Comparison of ENCODE assay signal across 38 cellular contexts in the genomic region with DNA sequence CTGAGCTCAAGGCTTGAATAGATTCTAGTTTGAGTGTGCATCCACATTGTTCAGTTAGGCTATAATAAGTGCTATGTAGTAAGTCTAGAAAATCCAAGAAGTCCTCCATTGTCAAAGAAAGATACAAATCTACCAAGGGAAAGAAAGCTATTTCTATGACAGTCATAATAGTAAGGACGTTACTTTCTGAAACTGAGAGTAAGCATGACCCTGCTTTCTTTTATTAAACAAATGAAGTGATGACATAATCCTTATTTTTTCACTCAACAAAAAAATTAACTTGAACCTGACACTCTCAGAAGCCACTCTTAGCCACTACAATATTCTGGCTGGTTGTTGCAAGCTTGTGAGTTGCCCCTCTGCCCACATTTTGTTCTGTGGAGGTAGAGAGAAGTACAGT. TPM values are rescaled to one million over a fixed set of nuclear protein-coding genes. Genes with fewer than 3 reads are reported as not detected.
"Had no signal": no experiment of that assay in that cellular context is flagged by ENCODE, and none has a peak within 500 bp of the region (broad histone marks: within the 10 kb centered on the region; RNA-seq: fewer than 3 reads in every experiment).

No MANE protein-coding gene starts in this region.

- H3K4me2 ChIP-seq: SK-N-SH had no signal

- FAIRE-seq: TTC549 had no signal

- H3K27ac ChIP-seq: ascending aorta, cardiac muscle cell, coronary artery, Peyer's patch, SJSA1 had no signal

- ATAC-seq: activated CD8-positive, alpha-beta T cell treated with anti-CD3 and anti-CD28 coated beads, Interleukin-2, amount 10 ng/mL, durations not matched to agents 7 days and 5 days; PC-3 had no signal

- H3K36me3 ChIP-seq: ascending aorta, cardiac muscle cell, Peyer's patch, SJSA1 had no signal

- H3K4me3 ChIP-seq: ascending aorta, cardiac muscle cell, coronary artery, Peyer's patch, SJSA1 had no signal

- H3K9me3 ChIP-seq: ascending aorta, Peyer's patch, SJSA1, SK-N-SH had no signal

- H3K4me1 Mint-ChIP-seq: activated B cell treated with CpG ODN at 0.5 μM for 24 hours; activated naive CD4-positive, alpha-beta T cell treated with anti-CD3 and anti-CD28 coated beads, Interleukin-2, amount 50 U/mL, for 24 hours; activated naive CD8-positive, alpha-beta T cell treated with anti-CD3 and anti-CD28 coated beads, Interleukin-2, amount 10 ng/mL, durations not matched to agents 7 days and 5 days had no signal

- H3K27ac Mint-ChIP-seq: activated B cell treated with CpG ODN at 0.5 μM for 24 hours; activated CD8-positive, alpha-beta T cell treated with anti-CD3 and anti-CD28 coated beads, Interleukin-2, amount 10 ng/mL, durations not matched to agents 7 days and 5 days; activated naive CD4-positive, alpha-beta T cell treated with anti-CD3 and anti-CD28 coated beads, Interleukin-2, amount 50 U/mL, for 24 hours; activated naive CD8-positive, alpha-beta T cell treated with anti-CD3 and anti-CD28 coated beads, Interleukin-2, amount 10 ng/mL, durations not matched to agents 7 days and 5 days; activated T-cell treated with anti-CD3 and anti-CD28 coated beads, Interleukin-2, amount 50 U/mL, for 24 hours; activated T-helper 2 cell treated with anti-CD3 and anti-CD28 coated beads, Interferon-gamma antibody, Interleukin-2, Interleukin-4, amounts not matched to agents 10 μg/mL and 5 μg/mL and 100 μg/mL, durations not matched to agents 14 hours and 24 hours and 36 hours; T-helper 1 cell treated with Interleukin-12 subunit alpha and Interleukin-12 subunit beta and Interleukin-4 antibody, amounts not matched to agents 30 μg/mL and 1 μg/mL, for 36 hours; T-helper 2 cell treated with Interferon-gamma antibody and Interleukin-4, amounts not matched to agents 5 μg/mL and 100 μg/mL, for 36 hours had no signal

- H3K27me3 ChIP-seq: ascending aorta, cardiac muscle cell, Peyer's patch, SJSA1 had no signal

- H3K4me1 ChIP-seq: ascending aorta, Peyer's patch, SJSA1 had no signal

- H3K27me3 Mint-ChIP-seq: activated naive CD4-positive, alpha-beta T cell treated with anti-CD3 and anti-CD28 coated beads, Interleukin-2, amount 50 U/mL, for 24 hours; activated naive CD8-positive, alpha-beta T cell treated with anti-CD3 and anti-CD28 coated beads, Interleukin-2, amount 10 ng/mL, durations not matched to agents 7 days and 5 days had no signal

- H3K9ac ChIP-seq: SK-N-SH had no signal

- H3K36me3 Mint-ChIP-seq: activated naive CD4-positive, alpha-beta T cell treated with anti-CD3 and anti-CD28 coated beads, Interleukin-2, amount 50 U/mL, for 24 hours; activated naive CD8-positive, alpha-beta T cell treated with anti-CD3 and anti-CD28 coated beads, Interleukin-2, amount 10 ng/mL, durations not matched to agents 7 days and 5 days had no signal

- H3K9me3 Mint-ChIP-seq: activated B cell treated with CpG ODN at 0.5 μM for 24 hours; activated naive CD8-positive, alpha-beta T cell treated with anti-CD3 and anti-CD28 coated beads, Interleukin-2, amount 10 ng/mL, durations not matched to agents 7 days and 5 days; activated T-cell treated with anti-CD3 and anti-CD28 coated beads, Interleukin-2, amount 50 U/mL, for 24 hours; activated T-helper 2 cell treated with anti-CD3 and anti-CD28 coated beads, Interferon-gamma antibody, Interleukin-2, Interleukin-4, amounts not matched to agents 10 μg/mL and 5 μg/mL and 100 μg/mL, durations not matched to agents 14 hours and 24 hours and 36 hours; T-helper 1 cell treated with Interleukin-12 subunit alpha and Interleukin-12 subunit beta and Interleukin-4 antibody, amounts not matched to agents 30 μg/mL and 1 μg/mL, for 36 hours; T-helper 2 cell treated with Interferon-gamma antibody and Interleukin-4, amounts not matched to agents 5 μg/mL and 100 μg/mL, for 36 hours had no signal

- H3K4me3 Mint-ChIP-seq: activated B cell treated with CpG ODN at 0.5 μM for 24 hours; activated CD8-positive, alpha-beta T cell treated with anti-CD3 and anti-CD28 coated beads, Interleukin-2, amount 10 ng/mL, durations not matched to agents 7 days and 5 days; activated naive CD4-positive, alpha-beta T cell treated with anti-CD3 and anti-CD28 coated beads, Interleukin-2, amount 50 U/mL, for 24 hours; activated naive CD8-positive, alpha-beta T cell treated with anti-CD3 and anti-CD28 coated beads, Interleukin-2, amount 10 ng/mL, durations not matched to agents 7 days and 5 days; activated T-cell treated with anti-CD3 and anti-CD28 coated beads, Interleukin-2, amount 50 U/mL, for 24 hours; T-helper 1 cell treated with Interleukin-12 subunit alpha and Interleukin-12 subunit beta and Interleukin-4 antibody, amounts not matched to agents 30 μg/mL and 1 μg/mL, for 36 hours; T-helper 2 cell treated with Interferon-gamma antibody and Interleukin-4, amounts not matched to agents 5 μg/mL and 100 μg/mL, for 36 hours had no signal

- DNase-seq: activated B cell treated with CpG ODN at 0.5 μM for 24 hours; activated CD4-positive, alpha-beta T cell treated with anti-CD3 and anti-CD28 coated beads for 4 hours; activated CD4-positive, alpha-beta T cell treated with anti-CD3 and anti-CD28 coated beads, Interleukin-2, amount 50 U/mL, for 1 hour; activated CD4-positive, CD25-positive, alpha-beta regulatory T cell treated with anti-CD3 and anti-CD28 coated beads, Interleukin-2, amount 50 U/mL, for 72 hours; activated CD8-positive, alpha-beta T cell treated with anti-CD3 and anti-CD28 coated beads, Interleukin-2, amount 10 ng/mL, durations not matched to agents 7 days and 5 days; activated gamma-delta T cell; activated naive CD4-positive, alpha-beta T cell treated with Interleukin-2 at 50 U/mL for 16 hours; activated naive CD8-positive, alpha-beta T cell treated with anti-CD3 and anti-CD28 coated beads, Interleukin-2, amount 10 ng/mL, durations not matched to agents 7 days and 5 days; activated T-cell treated with anti-CD3 and anti-CD28 coated beads, Interleukin-2, amount 50 U/mL, for 24 hours; amygdala; NCI-H1048; NCI-H1105 treated with DMSO at 0.1 percent for 48 hours; NCI-H1436; NCI-H1694; NCI-H1930; NCI-H2081 treated with DMSO at 0.1 percent for 48 hours; NCI-H226; NCI-H446 treated with DMSO at 0.1 percent for 48 hours; NCI-H524 treated with DMSO at 0.1 percent for 48 hours; NCI-H748 treated with DMSO at 0.1 percent for 48 hours; NK-92 treated with Interleukin-12 subunit alpha and Interleukin-12 subunit beta, amount 100 ng/mL, for 24 hours; PC-3; Peyer's patch; RPMI8226; SHP77 treated with DMSO at 0.1 percent for 48 hours; SK-N-SH had no signal

RNA-seq across cellular contexts. Expression of a gene that starts 33.8 kb away (rescaled TPM):
- total RNA-seq: activated B cell treated with CpG ODN at 0.5 μM for 24 hours; activated CD8-positive, alpha-beta T cell treated with anti-CD3 and anti-CD28 coated beads, Interleukin-2, amount 10 ng/mL, durations not matched to agents 7 days and 5 days; activated naive CD8-positive, alpha-beta T cell treated with anti-CD3 and anti-CD28 coated beads, Interleukin-2, amount 10 ng/mL, durations not matched to agents 7 days and 5 days; activated T-helper 2 cell treated with anti-CD3 and anti-CD28 coated beads, Interferon-gamma antibody, Interleukin-2, Interleukin-4, amounts not matched to agents 10 μg/mL and 5 μg/mL and 100 μg/mL, durations not matched to agents 14 hours and 24 hours and 36 hours; ascending aorta; cardiac muscle cell; LHCN-M2; M059J; PC-3; Peyer's patch; SJSA1 had no signal
- polyA plus RNA-seq: adipose tissue, cardiac muscle cell, SK-N-SH had no signal
